11 cellular contexts compared by ENCODE assay signal in the genomic region with DNA sequence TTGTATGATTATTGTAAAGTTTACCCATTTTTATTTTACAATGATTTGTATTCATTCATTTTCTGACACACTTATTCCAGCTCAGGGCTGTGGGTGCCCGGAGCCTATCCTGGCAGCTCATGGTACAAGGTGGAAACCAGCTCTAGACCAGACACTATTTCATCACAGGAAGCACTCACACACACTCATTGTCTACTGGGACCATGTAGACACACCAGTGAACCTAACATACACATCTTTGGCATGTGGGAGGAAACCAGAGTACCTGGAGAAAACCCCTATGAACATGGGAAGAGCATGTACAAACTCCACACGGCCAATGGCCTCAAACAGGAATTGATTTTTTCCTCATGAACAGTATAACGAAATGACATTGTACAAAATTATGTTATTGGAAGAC. TPM values are rescaled to one million over a fixed set of nuclear protein-coding genes. Genes with fewer than 3 reads are reported as not detected.
DNase-seq lines count a peak whose midpoint lies in the region; ATAC-seq and TF ChIP-seq lines count a peak whose summit lies in the region.
"Had no signal": no experiment of that assay in that cellular context is flagged by ENCODE, and none has a peak within 500 bp of the region (broad histone marks: within the 10 kb centered on the region; RNA-seq: fewer than 3 reads in every experiment).

No MANE protein-coding gene starts in this region.

- H3K27ac Mint-ChIP-seq in CD8-positive, alpha-beta memory T cell, result peak overlapping the region in 4 of 8 donors; percentile 1 to 93 (median 72)
- no peak overlapping the region for H3K27ac Mint-ChIP-seq in H9
- H3K27ac Mint-ChIP-seq in mesothelial cell of epicardium, result no peak overlapping the region

- no peak overlapping the region for H2BK12ac ChIP-seq in H9 (ENCODE audit: insufficient read length, low read depth, low read length)

- H3K36me3 Mint-ChIP-seq in CD8-positive, alpha-beta memory T cell, result peaks cover 0 to 16% (median 0%) of the 10 kb centered on the region in 3 donors
- H3K36me3 Mint-ChIP-seq in H9 (ENCODE audit: insufficient read depth in 1 of 3, low read depth in 3 of 3) (peaks cover 11 to 21% (median 16%) of the 10 kb centered on the region in 3 experiments; a peak in 6 of 7 replicates), mesothelial cell of epicardium (peaks cover 2% of the 10 kb centered on the region)

- H3K18ac ChIP-seq in H9 (ENCODE audit: insufficient read length, low read depth, low read length), result no peak overlapping the region

- H3K9me3 Mint-ChIP-seq in CD8-positive, alpha-beta memory T cell, result no peaks in the 10 kb centered on the region
- peaks cover 0 to 3% of the 10 kb centered on the region in 2 experiments; a peak in 1 of 5 replicates for H3K9me3 Mint-ChIP-seq in H9
- no peaks in the 10 kb centered on the region for H3K9me3 Mint-ChIP-seq in mesothelial cell of epicardium

- H2BK5ac ChIP-seq in H9 (ENCODE audit: insufficient read length, low read length), result no peak overlapping the region

- no peak overlapping the region for H3K4ac ChIP-seq in H9 (ENCODE audit: low read depth, low read length)

- H3K4me3 ChIP-seq in CD8-positive, alpha-beta memory T cell (ENCODE audit: low read length), result no peak overlapping the region
- H3K4me3 ChIP-seq in Panc1 (ENCODE audit: low read depth in 2 of 2, low read length in 2 of 2) (peak overlapping the region; percentile 86 to 94), fibroblast of lung (replicated peaks in 1 of 4; ENCODE audit: control extremely low read depth in 1 of 4, insufficient read depth in 1 of 4, low read depth in 3 of 4, low read length in 4 of 4) (peak overlapping the region in 2 of 4 experiments; percentile 26 to 27)

- no peaks in the 10 kb centered on the region for H3K36me3 ChIP-seq in CD8-positive, alpha-beta memory T cell (ENCODE audit: insufficient read depth, low read length)
- H3K36me3 ChIP-seq in Panc1 (ENCODE audit: control insufficient read depth, insufficient read depth, low read length) (peaks cover 14% of the 10 kb centered on the region), fibroblast of lung (ENCODE audit: control insufficient read depth, insufficient read depth, low read length) (no peaks in the 10 kb centered on the region)

- TF ChIP-seq CTCF in H9 (conservative IDR thresholded peaks at IDR 0.05), result no peak
- TF ChIP-seq CTCF in Panc1 (IDR thresholded peaks at IDR 0.05), result no peak
- no peak for TF ChIP-seq CTCF in fibroblast of lung (conservative IDR thresholded peaks at IDR 0.05 in 1 of 2, IDR thresholded peaks at IDR 0.05 in 1 of 2; ENCODE audit: low read depth in 1 of 2, low read length in 2 of 2)
- TF ChIP-seq CTCF in mesothelial cell of epicardium (IDR thresholded peaks at IDR 0.05; ENCODE audit: unreplicated experiment), result no peak
- no peak for TF ChIP-seq CTCF in GM13976 (IDR thresholded peaks at IDR 0.05; ENCODE audit: borderline replicate concordance, control extremely low read depth, extremely low read depth, insufficient read depth, missing control alignments)

- no peak overlapping the region for H3T11ph ChIP-seq in H9 (ENCODE audit: low read length)

- peak overlapping the region in 2 of 7 donors; percentile 14 to 35 for H3K4me3 Mint-ChIP-seq in CD8-positive, alpha-beta memory T cell
- H3K4me3 Mint-ChIP-seq in H9 (peak overlapping the region; percentile 27 to 98), mesothelial cell of epicardium (no peak overlapping the region)

- H3K23me2 ChIP-seq in H9 (ENCODE audit: insufficient read length, low read depth, low read length, poor library complexity, severe bottlenecking), result peaks cover 5% of the 10 kb centered on the region

- ATAC-seq in Panc1, result no peak
- no peak for ATAC-seq in Right ventricle myocardium inferior

- H4K8ac ChIP-seq in H9 (replicated peaks; ENCODE audit: insufficient read length, low read depth, low read length), result no peak overlapping the region

- H3K23ac ChIP-seq in H9 (ENCODE audit: insufficient read length, low read depth, low read length), result no peak overlapping the region

- BruUV-seq in Panc1 (replicated peaks; lab: Mats Ljungman, UMichigan), result no TSS peak

- H3K9ac ChIP-seq in H9 (ENCODE audit: extremely low read depth, insufficient read length, low read length) (no peak overlapping the region), fibroblast of lung (ENCODE audit: insufficient read depth, low read length) (no peak overlapping the region)

- H2AFZ ChIP-seq in H9 (ENCODE audit: low read length), result no peak overlapping the region
- H2AFZ ChIP-seq in fibroblast of lung (ENCODE audit: low read length), result peak overlapping the region; percentile 90

- H4K20me1 ChIP-seq in H9 (ENCODE audit: control insufficient read depth, insufficient read depth, insufficient read length), result no peaks in the 10 kb centered on the region
- no peaks in the 10 kb centered on the region for H4K20me1 ChIP-seq in fibroblast of lung (ENCODE audit: control insufficient read depth, extremely low read depth, insufficient read depth, low read length)

- H3K4me1 Mint-ChIP-seq in CD8-positive, alpha-beta memory T cell, result peaks cover 30 to 71% (median 58%) of the 10 kb centered on the region in 3 donors
- H3K4me1 Mint-ChIP-seq in H9, result peaks cover 21 to 28% of the 10 kb centered on the region in 2 experiments
- H3K4me1 Mint-ChIP-seq in mesothelial cell of epicardium, result peaks cover 33% of the 10 kb centered on the region

- peak overlapping the region; percentile 22 for H3K4me2 ChIP-seq in H9 (ENCODE audit: insufficient read depth, insufficient read length, low read length)
- peak overlapping the region; percentile 56 for H3K4me2 ChIP-seq in fibroblast of lung (ENCODE audit: extremely low read depth, insufficient read depth, low read length)

- H2BK15ac ChIP-seq in H9 (ENCODE audit: low read depth, low read length), result no peak overlapping the region

- DNase-seq in CD8-positive, alpha-beta memory T cell, result no peak
- DNase-seq in H9, result no peak
- DNase-seq in Panc1 (ENCODE audit: low read depth, low spot score), result no peak
- DNase-seq in fibroblast of lung (ENCODE audit: low read depth in 2 of 2), result no peak
- DNase-seq in mesothelial cell of epicardium (ENCODE audit: low spot score in 2 of 2, unreplicated experiment in 2 of 2), result no peak
- no peak for DNase-seq in Right ventricle myocardium inferior (ENCODE audit: missing footprints)
- no peak for DNase-seq in GM13976 (ENCODE audit: low spot score)
- no peak for DNase-seq in activated CD8-positive, alpha-beta memory T cell treated with anti-CD3 and anti-CD28 coated beads, Interleukin-2, amount 50 U/mL, for 48 hours
- DNase-seq: activated naive CD4-positive, alpha-beta T cell treated with Interleukin-2 at 50 U/mL for 16 hours; NCI-H526; stimulated activated CD4-positive, alpha-beta T cell treated with anti-CD3 and anti-CD28 coated beads, Interleukin-1b, Interleukin-23, amount 100 ng/mL, for 48 hours had no signal

- no peak overlapping the region for H2BK20ac ChIP-seq in H9 (ENCODE audit: low read depth, low read length, poor library complexity, severe bottlenecking)

- no peaks in the 10 kb centered on the region for H3K79me1 ChIP-seq in H9 (ENCODE audit: insufficient read depth, low read depth, low read length, poor library complexity, severe bottlenecking)

- peaks cover 3 to 5% of the 10 kb centered on the region in 2 donors for H3K27me3 Mint-ChIP-seq in CD8-positive, alpha-beta memory T cell
- H3K27me3 Mint-ChIP-seq in H9 (ENCODE audit: low read depth) (no peaks in the 10 kb centered on the region), mesothelial cell of epicardium (ENCODE audit: low read depth) (no peaks in the 10 kb centered on the region)

- H4K5ac ChIP-seq in H9 (ENCODE audit: insufficient read length, low read depth, low read length), result no peak overlapping the region

- CTCF ChIA-PET in CD8-positive, alpha-beta memory T cell (lab: Charles Lee), result interaction anchor here (1.3 to 1.5 kb wide), 2 partner anchors 32 to 418 kb away, joined by 3 read pairs; no protein-coding TSS in a partner anchor
- CTCF ChIA-PET in Panc1 (lab: Charles Lee), result no interaction called here

- peak overlapping the region; percentile 4 for H3K27ac ChIP-seq in CD8-positive, alpha-beta memory T cell (ENCODE audit: low read depth, low read length)
- H3K27ac ChIP-seq in H9 (ENCODE audit: insufficient read length, low read depth, low read length), result no peak overlapping the region
- peak overlapping the region; percentile 97 for H3K27ac ChIP-seq in Panc1 (ENCODE audit: low read length)
- H3K27ac ChIP-seq in fibroblast of lung (ENCODE audit: insufficient read depth, low read length), result no peak overlapping the region

- H4K91ac ChIP-seq in H9 (ENCODE audit: insufficient read length, low read depth, low read length), result no peak overlapping the region

- no peak overlapping the region for H2AK5ac ChIP-seq in H9 (ENCODE audit: insufficient read length, low read length)

- intact Hi-C loops in Panc1 (cut with micrococcal nuclease; ENCODE audit: unreplicated experiment) (loop anchor here (10.0 kb wide), 1 partner anchor 353 kb away; no protein-coding TSS in a partner anchor), Right ventricle myocardium inferior (cut with DNase I) (loop anchor here (2.0 to 10.0 kb wide), 2 partner anchors 33 to 417 kb away; no protein-coding TSS in a partner anchor)

- POLR2A ChIA-PET in CD8-positive, alpha-beta memory T cell (lab: Charles Lee), result no interaction called here
- POLR2A ChIA-PET in Panc1 (lab: Charles Lee), result no interaction called here

- H3K56ac ChIP-seq in H9 (ENCODE audit: insufficient read length, low read depth, low read length), result no peak overlapping the region

- in situ Hi-C loops in Panc1 (cut with HindIII; ENCODE audit: low pct_unique_long_range_greater_than_20kb, low sequenced_read_pairs) (no loop called here), GM13976 (cut with MboI; ENCODE audit: low sequenced_read_pairs, unreplicated experiment) (loop anchor here (10.0 kb wide), 1 partner anchor 343 kb away; no protein-coding TSS in a partner anchor)

- WGBS in H9 (ENCODE audit: extremely low coverage, insufficient read length, low lambda C conversion rate), result no CpG with 5 or more reads among the region's 3 CpGs

- H3K79me2 ChIP-seq in H9 (ENCODE audit: insufficient read depth, low read length) (peaks cover 22% of the 10 kb centered on the region; the same call in 1 of the 2 replicates), fibroblast of lung (ENCODE audit: control insufficient read depth, insufficient read depth, low read length) (peaks cover 72% of the 10 kb centered on the region)

- no peak overlapping the region for H2BK120ac ChIP-seq in H9 (ENCODE audit: low read depth, low read length, poor library complexity, severe bottlenecking)

- H3K14ac ChIP-seq in H9 (ENCODE audit: insufficient read depth, low read length), result no peak overlapping the region

- no peaks in the 10 kb centered on the region for H3K27me3 ChIP-seq in CD8-positive, alpha-beta memory T cell (ENCODE audit: insufficient read depth, low read length, poor library complexity, severe bottlenecking)
- H3K27me3 ChIP-seq in H9 (ENCODE audit: insufficient read depth, low read length), result no peaks in the 10 kb centered on the region
- H3K27me3 ChIP-seq in Panc1 (ENCODE audit: control insufficient read depth, insufficient read depth, low read length), result no peaks in the 10 kb centered on the region
- H3K27me3 ChIP-seq in fibroblast of lung (ENCODE audit: control insufficient read depth, insufficient read depth, low read length), result no peaks in the 10 kb centered on the region

- H3K9me3 ChIP-seq in CD8-positive, alpha-beta memory T cell (ENCODE audit: low read length), result no peaks in the 10 kb centered on the region
- no peaks in the 10 kb centered on the region for H3K9me3 ChIP-seq in H9 (ENCODE audit: control insufficient read depth, low read depth, low read length)
- no peaks in the 10 kb centered on the region for H3K9me3 ChIP-seq in Panc1 (ENCODE audit: control insufficient read depth, insufficient read depth, low read depth, low read length)
- H3K9me3 ChIP-seq in fibroblast of lung (ENCODE audit: control insufficient read depth, insufficient read depth, low read depth, low read length), result no peaks in the 10 kb centered on the region

- peaks cover 24% of the 10 kb centered on the region for H3K4me1 ChIP-seq in CD8-positive, alpha-beta memory T cell (ENCODE audit: insufficient read depth, low read length)
- H3K4me1 ChIP-seq in H9 (ENCODE audit: insufficient read depth, low read length) (no peaks in the 10 kb centered on the region), Panc1 (ENCODE audit: control insufficient read depth, insufficient read depth, low read length) (peaks cover 48% of the 10 kb centered on the region), fibroblast of lung (ENCODE audit: control insufficient read depth, extremely low read depth, insufficient read depth, low read length) (peaks cover 4% of the 10 kb centered on the region)

RNA-seq across cellular contexts. Expression of gene DTL, which starts 2.4 kb away (rescaled TPM):
- total RNA-seq in CD8-positive, alpha-beta memory T cell, result 10 to 100 TPM; 85.0 to 86.9 TPM
- 0.23 TPM for polyA plus RNA-seq in CD8-positive, alpha-beta memory T cell
- total RNA-seq in H9 (2021), result 70.1 and 73.0 TPM in 2 replicates
- total RNA-seq in Panc1 (2021; ENCODE audit: unreplicated experiment), result 26.7 TPM
- polyA plus RNA-seq in Panc1 (2012; ENCODE audit: insufficient read length), result 7.8 TPM
- 0.26 and 2.8 TPM in 2 replicates for total RNA-seq in fibroblast of lung
- 8.7 and 28.6 TPM in 2 replicates for polyA plus RNA-seq in fibroblast of lung
- 4.8 and 16.7 TPM in 2 replicates for polyA plus RNA-seq in fibroblast of lung (2012)
- polyA minus RNA-seq in fibroblast of lung (ENCODE audit: low replicate concordance), result 10.9 and 17.4 TPM in 2 replicates
- total RNA-seq in mesothelial cell of epicardium, result 12.7 to 14.9 TPM (median 14.1 TPM) in 3 replicates
- total RNA-seq in Right ventricle myocardium inferior, result 1.3 TPM

RNA-seq across cellular contexts. Expression of gene INTS7, which starts 2.5 kb away (rescaled TPM):
- total RNA-seq in CD8-positive, alpha-beta memory T cell, result 10 to 100 TPM; 35.2 to 36.0 TPM
- 11.5 TPM for polyA plus RNA-seq in CD8-positive, alpha-beta memory T cell
- 30.9 and 32.3 TPM in 2 replicates for total RNA-seq in H9 (2021)
- 35.5 TPM for total RNA-seq in Panc1 (2021; ENCODE audit: unreplicated experiment)
- polyA plus RNA-seq in Panc1 (2012; ENCODE audit: insufficient read length), result 13.9 TPM
- total RNA-seq in fibroblast of lung, result 20.5 and 20.6 TPM in 2 replicates
- 22.6 and 23.7 TPM in 2 replicates for polyA plus RNA-seq in fibroblast of lung
- polyA plus RNA-seq in fibroblast of lung (2012), result 12.3 TPM in 2 replicates
- polyA minus RNA-seq in fibroblast of lung (ENCODE audit: low replicate concordance), result 34.4 and 43.9 TPM in 2 replicates
- total RNA-seq in mesothelial cell of epicardium, result 16.5 to 19.9 TPM (median 17.1 TPM) in 3 replicates
- total RNA-seq in Right ventricle myocardium inferior, result 9.6 TPM

Comparison
In these comparisons a context has a peak if more than half of its experiments do, and no peak if none do; other contexts are left out.
1. H3K27ac ChIP-seq: peak in CD8-positive, alpha-beta memory T cell (single experiment) and Panc1 (single experiment); none in H9 (single experiment) and fibroblast of lung (single experiment).